In the genomic region with DNA sequence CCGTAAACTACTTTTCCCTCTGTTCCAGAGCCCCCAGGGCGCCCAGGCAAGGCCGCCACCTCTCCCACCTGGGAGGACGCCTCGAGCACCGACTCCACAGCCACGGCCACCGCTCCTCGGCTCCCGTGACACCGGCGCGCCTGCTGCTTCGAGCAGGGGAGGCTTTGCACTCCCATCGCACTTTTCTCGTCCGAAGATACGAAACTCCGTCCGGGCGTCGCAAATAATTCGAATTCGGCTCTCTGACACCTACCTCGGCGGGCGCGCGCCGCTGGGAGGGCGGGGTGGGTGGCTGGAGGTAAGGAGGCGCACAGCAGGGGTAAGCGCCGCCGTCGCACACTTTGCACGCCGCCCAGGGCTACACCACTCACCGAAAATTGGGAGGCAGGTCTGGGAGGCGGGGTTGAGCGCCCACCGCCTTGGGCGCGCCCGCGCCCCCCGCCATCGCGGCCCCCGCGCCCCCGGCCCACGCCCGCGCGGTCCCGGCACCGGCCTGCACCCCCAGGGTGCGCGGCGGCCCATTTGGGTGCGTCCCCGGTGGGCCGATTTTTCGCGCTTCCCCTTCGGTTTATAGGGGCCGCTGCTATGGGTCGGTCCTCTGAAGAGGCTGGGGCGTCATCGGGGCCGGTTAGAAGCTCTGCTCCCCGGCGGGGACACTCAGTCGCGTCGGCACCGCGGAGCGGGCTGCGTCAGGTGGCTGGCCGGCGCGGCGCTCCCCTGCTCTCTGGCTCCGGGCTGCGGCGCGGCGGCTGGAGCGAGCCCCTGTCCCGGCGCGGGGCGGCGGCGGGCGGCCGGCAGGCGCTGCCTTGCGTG, we compare ENCODE assay signal across 8 cellular contexts. TPM values are rescaled to one million over a fixed set of nuclear protein-coding genes. Genes with fewer than 3 reads are reported as not detected.
DNase-seq lines count a peak whose midpoint lies in the region; ATAC-seq and TF ChIP-seq lines count a peak whose summit lies in the region.

No MANE protein-coding gene starts in this region.

- WGBS in liver, result 46% methylated on average over 101 of the region's 101 CpGs

- peak overlapping the region; percentile 86 for H3K27ac Mint-ChIP-seq in activated CD4-positive, alpha-beta T cell treated with anti-CD3 and anti-CD28 coated beads, Interleukin-2, amount 10 ng/mL, durations not matched to agents 7 days and 5 days
- H3K27ac Mint-ChIP-seq in dendritic cell treated with granulocyte-macrophage colony-stimulating factor and Interleukin-4, amounts not matched to agents 40 ng/mL and 50 ng/mL, for 4 days, result peak overlapping the region; percentile 88

- peak overlapping the region in 1 of 2 donors; percentile 55 for H3K9ac ChIP-seq in liver (ENCODE audit: low read depth in 1 of 2, low read length in 2 of 2)

- H3K27me3 Mint-ChIP-seq in activated CD4-positive, alpha-beta T cell treated with anti-CD3 and anti-CD28 coated beads, Interleukin-2, amount 10 ng/mL, durations not matched to agents 7 days and 5 days, result no peaks in the 10 kb centered on the region
- peaks cover 7% of the 10 kb centered on the region for H3K27me3 Mint-ChIP-seq in dendritic cell treated with granulocyte-macrophage colony-stimulating factor and Interleukin-4, amounts not matched to agents 40 ng/mL and 50 ng/mL, for 4 days

- peak overlapping the region; percentile 77 for H3K4me3 Mint-ChIP-seq in activated CD4-positive, alpha-beta T cell treated with anti-CD3 and anti-CD28 coated beads, Interleukin-2, amount 10 ng/mL, durations not matched to agents 7 days and 5 days
- H3K4me3 Mint-ChIP-seq in dendritic cell treated with granulocyte-macrophage colony-stimulating factor and Interleukin-4, amounts not matched to agents 40 ng/mL and 50 ng/mL, for 4 days, result peak overlapping the region; percentile 76

- H3K9me3 Mint-ChIP-seq in activated CD4-positive, alpha-beta T cell treated with anti-CD3 and anti-CD28 coated beads, Interleukin-2, amount 10 ng/mL, durations not matched to agents 7 days and 5 days, result no peaks in the 10 kb centered on the region
- H3K9me3 Mint-ChIP-seq in dendritic cell treated with granulocyte-macrophage colony-stimulating factor and Interleukin-4, amounts not matched to agents 40 ng/mL and 50 ng/mL, for 4 days, result no peaks in the 10 kb centered on the region

- peak; percentile 41 for ATAC-seq in GM18511 (IDR thresholded peaks at IDR 0.05; ENCODE audit: unreplicated experiment)
- ATAC-seq in HG03025 (IDR thresholded peaks at IDR 0.05; ENCODE audit: low FRiP score, unreplicated experiment), result peak; percentile 32

- H3K9me3 ChIP-seq in liver (ENCODE audit: control insufficient read depth in 4 of 4, low read length in 3 of 4), result no peaks in the 10 kb centered on the region

- peaks cover 12% of the 10 kb centered on the region for H3K36me3 Mint-ChIP-seq in activated CD4-positive, alpha-beta T cell treated with anti-CD3 and anti-CD28 coated beads, Interleukin-2, amount 10 ng/mL, durations not matched to agents 7 days and 5 days (ENCODE audit: low read depth)
- H3K36me3 Mint-ChIP-seq in dendritic cell treated with granulocyte-macrophage colony-stimulating factor and Interleukin-4, amounts not matched to agents 40 ng/mL and 50 ng/mL, for 4 days (ENCODE audit: low read depth), result peaks cover 20% of the 10 kb centered on the region

- no peak for TF ChIP-seq CTCF in liver (IDR thresholded peaks at IDR 0.05; ENCODE audit: low read depth, low read length, missing input control)

- intact Hi-C loops in dendritic cell treated with granulocyte-macrophage colony-stimulating factor and Interleukin-4, amounts not matched to agents 40 ng/mL and 50 ng/mL, for 4 days (cut with micrococcal nuclease), result no loop called here

- CTCF ChIA-PET in activated CD4-positive, alpha-beta T cell treated with anti-CD3 and anti-CD28 coated beads, Interleukin-2, amount 10 ng/mL, durations not matched to agents 7 days and 5 days (lab: Charles Lee), result interaction anchor here (1.5 kb wide), 1 partner anchor 19 kb away, joined by 5 read pairs; no protein-coding TSS in a partner anchor

- peaks cover 8 to 19% (median 11%) of the 10 kb centered on the region in 4 donors for H3K4me1 ChIP-seq in liver (ENCODE audit: control insufficient read depth in 4 of 4, insufficient read depth in 4 of 4, low read length in 3 of 4)

- H3K4me3 ChIP-seq in liver (ENCODE audit: low read depth in 1 of 3, low read length in 3 of 3), result peak overlapping the region; percentile 50 to 99 (median 87)

- DNase-seq in NCI-H2227 (lab: John Stamatoyannopoulos, UW; ENCODE audit: unreplicated experiment), result peak; percentile 88
- peak; percentile 86 for DNase-seq in activated CD4-positive, alpha-beta T cell treated with anti-CD3 and anti-CD28 coated beads, Interleukin-2, amount 10 ng/mL, durations not matched to agents 7 days and 5 days
- peak; percentile 84 for DNase-seq in stimulated activated CD4-positive, alpha-beta T cell treated with anti-CD3 and anti-CD28 coated beads, Interleukin-4, amount 100 ng/mL, for 24 hours
- no peak for DNase-seq in middle frontal gyrus (ENCODE audit: extremely low spot score, low spot score)

- H3K27me3 ChIP-seq in liver (ENCODE audit: control insufficient read depth in 4 of 4, insufficient read depth in 4 of 4, low read length in 3 of 4), result no peaks in the 10 kb centered on the region

- peak in 1 of 2 donors; percentile 6 for TF ChIP-seq RAD21 in liver (IDR thresholded peaks at IDR 0.05)

- H3K27ac ChIP-seq in liver (ENCODE audit: low read depth in 1 of 2, low read length in 2 of 2), result peak overlapping the region in 1 of 2 donors; percentile 83

- POLR2A ChIA-PET in activated CD4-positive, alpha-beta T cell treated with anti-CD3 and anti-CD28 coated beads, Interleukin-2, amount 10 ng/mL, durations not matched to agents 7 days and 5 days (lab: Charles Lee), result interaction anchor here (1.0 kb wide), 1 partner anchor 98 kb away, joined by 3 read pairs; no protein-coding TSS in a partner anchor

- no peaks in the 10 kb centered on the region for H3K36me3 ChIP-seq in liver (ENCODE audit: control insufficient read depth in 4 of 4, insufficient read depth in 3 of 4, low read depth in 1 of 4, low read length in 3 of 4)

- peaks cover 31% of the 10 kb centered on the region for H3K4me1 Mint-ChIP-seq in activated CD4-positive, alpha-beta T cell treated with anti-CD3 and anti-CD28 coated beads, Interleukin-2, amount 10 ng/mL, durations not matched to agents 7 days and 5 days
- H3K4me1 Mint-ChIP-seq in dendritic cell treated with granulocyte-macrophage colony-stimulating factor and Interleukin-4, amounts not matched to agents 40 ng/mL and 50 ng/mL, for 4 days (ENCODE audit: low read depth), result peaks cover 25% of the 10 kb centered on the region

TF ChIP-seq in liver, 16 proteins besides CTCF, POLR2A, EP300 and RAD21:
- TF ChIP-seq TAF1 (conservative IDR thresholded peaks at IDR 0.05) (peak; percentile 75), SP1 (IDR thresholded peaks at IDR 0.05) (peak; percentile 30), RXRA (IDR thresholded peaks at IDR 0.05) (no peak), GABPA (IDR thresholded peaks at IDR 0.05 in 1 of 2, conservative IDR thresholded peaks at IDR 0.05 in 1 of 2) (no peak), JUND (IDR thresholded peaks at IDR 0.05) (no peak), EGR1 (IDR thresholded peaks at IDR 0.05; ENCODE audit: low read depth in 2 of 2) (no peak)
- TF ChIP-seq, protein P1, sequence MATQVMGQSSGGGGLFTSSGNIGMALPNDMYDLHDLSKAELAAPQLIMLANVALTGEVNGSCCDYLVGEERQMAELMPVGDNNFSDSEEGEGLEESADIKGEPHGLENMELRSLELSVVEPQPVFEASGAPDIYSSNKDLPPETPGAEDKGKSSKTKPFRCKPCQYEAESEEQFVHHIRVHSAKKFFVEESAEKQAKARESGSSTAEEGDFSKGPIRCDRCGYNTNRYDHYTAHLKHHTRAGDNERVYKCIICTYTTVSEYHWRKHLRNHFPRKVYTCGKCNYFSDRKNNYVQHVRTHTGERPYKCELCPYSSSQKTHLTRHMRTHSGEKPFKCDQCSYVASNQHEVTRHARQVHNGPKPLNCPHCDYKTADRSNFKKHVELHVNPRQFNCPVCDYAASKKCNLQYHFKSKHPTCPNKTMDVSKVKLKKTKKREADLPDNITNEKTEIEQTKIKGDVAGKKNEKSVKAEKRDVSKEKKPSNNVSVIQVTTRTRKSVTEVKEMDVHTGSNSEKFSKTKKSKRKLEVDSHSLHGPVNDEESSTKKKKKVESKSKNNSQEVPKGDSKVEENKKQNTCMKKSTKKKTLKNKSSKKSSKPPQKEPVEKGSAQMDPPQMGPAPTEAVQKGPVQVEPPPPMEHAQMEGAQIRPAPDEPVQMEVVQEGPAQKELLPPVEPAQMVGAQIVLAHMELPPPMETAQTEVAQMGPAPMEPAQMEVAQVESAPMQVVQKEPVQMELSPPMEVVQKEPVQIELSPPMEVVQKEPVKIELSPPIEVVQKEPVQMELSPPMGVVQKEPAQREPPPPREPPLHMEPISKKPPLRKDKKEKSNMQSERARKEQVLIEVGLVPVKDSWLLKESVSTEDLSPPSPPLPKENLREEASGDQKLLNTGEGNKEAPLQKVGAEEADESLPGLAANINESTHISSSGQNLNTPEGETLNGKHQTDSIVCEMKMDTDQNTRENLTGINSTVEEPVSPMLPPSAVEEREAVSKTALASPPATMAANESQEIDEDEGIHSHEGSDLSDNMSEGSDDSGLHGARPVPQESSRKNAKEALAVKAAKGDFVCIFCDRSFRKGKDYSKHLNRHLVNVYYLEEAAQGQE (IDR thresholded peaks at IDR 0.05), result no peak
- TF ChIP-seq, protein P2, sequence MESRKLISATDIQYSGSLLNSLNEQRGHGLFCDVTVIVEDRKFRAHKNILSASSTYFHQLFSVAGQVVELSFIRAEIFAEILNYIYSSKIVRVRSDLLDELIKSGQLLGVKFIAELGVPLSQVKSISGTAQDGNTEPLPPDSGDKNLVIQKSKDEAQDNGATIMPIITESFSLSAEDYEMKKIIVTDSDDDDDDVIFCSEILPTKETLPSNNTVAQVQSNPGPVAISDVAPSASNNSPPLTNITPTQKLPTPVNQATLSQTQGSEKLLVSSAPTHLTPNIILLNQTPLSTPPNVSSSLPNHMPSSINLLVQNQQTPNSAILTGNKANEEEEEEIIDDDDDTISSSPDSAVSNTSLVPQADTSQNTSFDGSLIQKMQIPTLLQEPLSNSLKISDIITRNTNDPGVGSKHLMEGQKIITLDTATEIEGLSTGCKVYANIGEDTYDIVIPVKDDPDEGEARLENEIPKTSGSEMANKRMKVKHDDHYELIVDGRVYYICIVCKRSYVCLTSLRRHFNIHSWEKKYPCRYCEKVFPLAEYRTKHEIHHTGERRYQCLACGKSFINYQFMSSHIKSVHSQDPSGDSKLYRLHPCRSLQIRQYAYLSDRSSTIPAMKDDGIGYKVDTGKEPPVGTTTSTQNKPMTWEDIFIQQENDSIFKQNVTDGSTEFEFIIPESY (IDR thresholded peaks at IDR 0.05), result no peak

RNA-seq across cellular contexts. Expression of a gene that starts 36.2 kb away (rescaled TPM):
- total RNA-seq in activated CD4-positive, alpha-beta T cell treated with anti-CD3 and anti-CD28 coated beads, Interleukin-2, amount 10 ng/mL, durations not matched to agents 7 days and 5 days, result 1,000 to 10,000 TPM; 1,022 to 1,326 TPM
- total RNA-seq in liver, result 100 to 1,000 TPM; 234 to 360 TPM
- 100 to 1,000 TPM; 115 to 321 TPM for polyA plus RNA-seq in liver

RNA-seq across cellular contexts. Expression of a gene that starts 38.0 kb away (rescaled TPM):
- total RNA-seq in activated CD4-positive, alpha-beta T cell treated with anti-CD3 and anti-CD28 coated beads, Interleukin-2, amount 10 ng/mL, durations not matched to agents 7 days and 5 days, result 1 to 10 TPM in 1 of 2 experiments, under 1 TPM in 1; 0.96 to 1.5 TPM
- total RNA-seq in liver, result under 1 TPM; 0.08 to 0.42 TPM
- under 1 TPM in 1 of 2 donors, not detected in 1; 0.09 TPM for polyA plus RNA-seq in liver
